ENCODE assay signal across 14 cellular contexts in genomic region chr12:82660541-82661325, GRCh38. TPM values are rescaled to one million over a fixed set of nuclear protein-coding genes. Genes with fewer than 3 reads are reported as not detected.
A peak's percentile ranks its signal among the peaks of the same experiment; 100 is the strongest.
DNase-seq lines count a peak whose midpoint lies in the region; ATAC-seq and TF ChIP-seq lines count a peak whose summit lies in the region.
"Had no signal": no experiment of that assay in that cellular context is flagged by ENCODE, and none has a peak within 500 bp of the region (broad histone marks: within the 10 kb centered on the region; RNA-seq: fewer than 3 reads in every experiment).

No MANE protein-coding gene starts in this region.

- H3K4me1 Mint-ChIP-seq in Calu3 (ENCODE audit: low read depth, unreplicated experiment), result peaks cover 31% of the 10 kb centered on the region
- H3K4me1 Mint-ChIP-seq in T-helper 2 cell treated with Interferon-gamma antibody and Interleukin-4, amounts not matched to agents 5 μg/mL and 100 μg/mL, for 36 hours (ENCODE audit: low read depth), result no peaks in the 10 kb centered on the region
- H3K4me1 Mint-ChIP-seq: CD8-positive, alpha-beta memory T cell had no signal

- BruUV-seq in Calu3 (replicated peaks; lab: Mats Ljungman, UMichigan), result no TSS peak

- H3K36me3 Mint-ChIP-seq in Calu3 (ENCODE audit: insufficient read depth, unreplicated experiment), result no peaks in the 10 kb centered on the region
- H3K36me3 Mint-ChIP-seq in T-helper 2 cell treated with Interferon-gamma antibody and Interleukin-4, amounts not matched to agents 5 μg/mL and 100 μg/mL, for 36 hours (ENCODE audit: low read depth), result no peaks in the 10 kb centered on the region
- H3K36me3 Mint-ChIP-seq: CD8-positive, alpha-beta memory T cell; IgD-negative memory B cell had no signal

- no peaks in the 10 kb centered on the region for H3K27me3 Mint-ChIP-seq in Calu3 (ENCODE audit: unreplicated experiment)
- H3K27me3 Mint-ChIP-seq in T-helper 2 cell treated with Interferon-gamma antibody and Interleukin-4, amounts not matched to agents 5 μg/mL and 100 μg/mL, for 36 hours (ENCODE audit: low read depth), result no peaks in the 10 kb centered on the region

- peaks cover 3% of the 10 kb centered on the region for H3K9me3 Mint-ChIP-seq in Calu3 (ENCODE audit: low read depth, unreplicated experiment)
- H3K9me3 Mint-ChIP-seq in T-helper 2 cell treated with Interferon-gamma antibody and Interleukin-4, amounts not matched to agents 5 μg/mL and 100 μg/mL, for 36 hours, result no peaks in the 10 kb centered on the region

- no peak for ATAC-seq in activated CD4-positive, CD25-positive, alpha-beta regulatory T cell treated with anti-CD3 and anti-CD28 coated beads, Interleukin-2, amount 50 U/mL, for 24 hours
- ATAC-seq in GM19463 (IDR thresholded peaks at IDR 0.05; ENCODE audit: unreplicated experiment) (no peak), HG02981 (IDR thresholded peaks at IDR 0.05; ENCODE audit: unreplicated experiment) (no peak)

- no peak overlapping the region for H3K4me3 Mint-ChIP-seq in Calu3 (ENCODE audit: low read depth, unreplicated experiment)
- no peak overlapping the region for H3K4me3 Mint-ChIP-seq in T-helper 2 cell treated with Interferon-gamma antibody and Interleukin-4, amounts not matched to agents 5 μg/mL and 100 μg/mL, for 36 hours
- H3K4me3 Mint-ChIP-seq: CD8-positive, alpha-beta memory T cell; IgD-negative memory B cell had no signal

- intact Hi-C loops in Calu3 (cut with micrococcal nuclease; ENCODE audit: unreplicated experiment), result no loop called here

- CTCF ChIA-PET in Calu3 (lab: Charles Lee), result interaction anchor here (1.4 kb wide), 1 partner anchor 10 kb away, joined by 3 read pairs; no protein-coding TSS in a partner anchor

- DNase-seq in Calu3, result no peak
- peak; percentile 35 for DNase-seq in LHCN-M2 (ENCODE audit: low read depth)
- DNase-seq in astrocyte of the hippocampus (ENCODE audit: low read depth, low spot score), result peak; percentile 13
- DNase-seq in kidney tubule cell (ENCODE audit: low spot score), result peak; percentile 28
- no peak for DNase-seq in T-helper 2 cell treated with Interferon-gamma antibody and Interleukin-4, amounts not matched to agents 5 μg/mL and 100 μg/mL, for 36 hours (ENCODE audit: low spot score)
- DNase-seq: CD8-positive, alpha-beta memory T cell; H7; NCI-H1092; NCI-H1694; NCI-H774 had no signal

- no peak for TF ChIP-seq CTCF in Calu3 (IDR thresholded peaks at IDR 0.05; ENCODE audit: unreplicated experiment)

- peak overlapping the region; percentile 42 for H3K27ac Mint-ChIP-seq in Calu3 (ENCODE audit: unreplicated experiment)
- no peak overlapping the region for H3K27ac Mint-ChIP-seq in T-helper 2 cell treated with Interferon-gamma antibody and Interleukin-4, amounts not matched to agents 5 μg/mL and 100 μg/mL, for 36 hours
- H3K27ac Mint-ChIP-seq: CD8-positive, alpha-beta memory T cell had no signal

RNA-seq across cellular contexts. Expression of gene TMTC2, which starts 26.0 kb away (rescaled TPM):
- total RNA-seq in Calu3 (2022) (31.2 and 31.4 TPM in 2 replicates), LHCN-M2 (2014; rRNA removed) (1.2 and 1.5 TPM in 2 replicates)
- polyA plus RNA-seq in LHCN-M2 (2012), result 0.15 TPM
- polyA plus RNA-seq: IgD-negative memory B cell had no signal

Comparison
In these comparisons a context has a peak if more than half of its experiments do, and no peak if none do; other contexts are left out.
1. DNase-seq: peak in LHCN-M2 (single experiment), astrocyte of the hippocampus (single experiment) and kidney tubule cell (single experiment); none in Calu3 (single experiment) and T-helper 2 cell treated with Interferon-gamma antibody and Interleukin-4, amounts not matched to agents 5 μg/mL and 100 μg/mL, for 36 hours (single experiment).
2. RNA of gene TMTC2, which starts 26.0 kb away (total RNA-seq): 31.2 to 31.4 TPM in Calu3; 1.2 to 1.5 TPM in LHCN-M2; every median in the first group is over 10 times any median in the second.